In genomic region chr19:40751065-40751923, GRCh38 we compare ENCODE assay signal across 1 cellular context.
A peak's percentile ranks its signal among the peaks of the same experiment; 100 is the strongest.
TF ChIP-seq lines count a peak whose summit lies in the region.

SNRPA (plus strand) TSS chr19:40751203; CDS start chr19:40751409, 206 bp downstream.

TF ChIP-seq in HEK293, 187 proteins besides CTCF, POLR2A, EP300 and RAD21 (continued from another document and continues in another):
- TF ChIP-seq PRDM6 (tag by site-specific recombination; IDR thresholded peaks at IDR 0.05) (no peak), ZNF391 (tag by site-specific recombination; IDR thresholded peaks at IDR 0.05; ENCODE audit: borderline replicate concordance, low read depth) (no peak; the same call in 1 of the 2 replicates), ZNF629 (tag by site-specific recombination; IDR thresholded peaks at IDR 0.05) (no peak), KLF17 (tag by site-specific recombination; IDR thresholded peaks at IDR 0.05) (0 out of 2 replicates have a peak, but pooled peaks have one; percentile 24), ZNF18 (tag by site-specific recombination; IDR thresholded peaks at IDR 0.05) (0 out of 2 replicates have a peak, but pooled peaks have one; percentile 15), ZNF112 (tag by site-specific recombination; IDR thresholded peaks at IDR 0.05) (no peak), ZNF585B (tag by site-specific recombination; IDR thresholded peaks at IDR 0.05) (no peak), KLF9 (tag by site-specific recombination; IDR thresholded peaks at IDR 0.05; ENCODE audit: low read depth) (0 out of 2 replicates have a peak, but pooled peaks have one; percentile 31), ZNF549 (tag by site-specific recombination; IDR thresholded peaks at IDR 0.05) (no peak), ZNF148 (tag by site-specific recombination; IDR thresholded peaks at IDR 0.05; ENCODE audit: borderline replicate concordance) (no peak), ZBTB49 (tag by site-specific recombination; IDR thresholded peaks at IDR 0.05; ENCODE audit: low read depth) (no peak), TSHZ1 (tag by site-specific recombination; IDR thresholded peaks at IDR 0.05; ENCODE audit: borderline replicate concordance) (no peak), ZBTB44 (tag by site-specific recombination; IDR thresholded peaks at IDR 0.05) (no peak), ZNF580 (tag by site-specific recombination; IDR thresholded peaks at IDR 0.05) (no peak), ZNF37A (tag by site-specific recombination; IDR thresholded peaks at IDR 0.05) (no peak), ZNF175 (tag by site-specific recombination; IDR thresholded peaks at IDR 0.05) (no peak), ZNF776 (tag by site-specific recombination; IDR thresholded peaks at IDR 0.05; ENCODE audit: borderline replicate concordance) (no peak), GLI2 (tag by site-specific recombination; IDR thresholded peaks at IDR 0.05; ENCODE audit: borderline replicate concordance, low read depth) (no peak; the same call in 1 of the 2 replicates), ZNF548 (tag by site-specific recombination; IDR thresholded peaks at IDR 0.05) (no peak), ZNF221 (tag by site-specific recombination; IDR thresholded peaks at IDR 0.05; ENCODE audit: borderline replicate concordance) (no peak), ZNF561 (tag by site-specific recombination; IDR thresholded peaks at IDR 0.05; ENCODE audit: borderline replicate concordance) (peak; percentile 59), INSM2 (tag by site-specific recombination; IDR thresholded peaks at IDR 0.05) (no peak), ZNF473 (tag by site-specific recombination; IDR thresholded peaks at IDR 0.05) (no peak), ZNF610 (tag by site-specific recombination; IDR thresholded peaks at IDR 0.05; ENCODE audit: borderline replicate concordance) (peak; percentile 60; the same call in 1 of the 2 replicates), ZNF76 (tag by site-specific recombination; IDR thresholded peaks at IDR 0.05; ENCODE audit: borderline replicate concordance, low read depth) (peak; percentile 83), ZFP37 (tag by site-specific recombination; IDR thresholded peaks at IDR 0.05) (peak; percentile 93), ZNF280D (tag by site-specific recombination; IDR thresholded peaks at IDR 0.05) (no peak; the same call in 1 of the 2 replicates), PRDM4 (tag by site-specific recombination; IDR thresholded peaks at IDR 0.05) (no peak; the same call in 1 of the 2 replicates), IKZF3 (tag by site-specific recombination; IDR thresholded peaks at IDR 0.05) (peak; percentile 67), ZIC2 (tag by site-specific recombination; IDR thresholded peaks at IDR 0.05) (no peak), ZNF747 (tag by site-specific recombination; IDR thresholded peaks at IDR 0.05) (no peak), ZNF184 (tag by site-specific recombination; IDR thresholded peaks at IDR 0.05) (no peak)
